21 cellular contexts compared by ENCODE assay signal in the genomic region with DNA sequence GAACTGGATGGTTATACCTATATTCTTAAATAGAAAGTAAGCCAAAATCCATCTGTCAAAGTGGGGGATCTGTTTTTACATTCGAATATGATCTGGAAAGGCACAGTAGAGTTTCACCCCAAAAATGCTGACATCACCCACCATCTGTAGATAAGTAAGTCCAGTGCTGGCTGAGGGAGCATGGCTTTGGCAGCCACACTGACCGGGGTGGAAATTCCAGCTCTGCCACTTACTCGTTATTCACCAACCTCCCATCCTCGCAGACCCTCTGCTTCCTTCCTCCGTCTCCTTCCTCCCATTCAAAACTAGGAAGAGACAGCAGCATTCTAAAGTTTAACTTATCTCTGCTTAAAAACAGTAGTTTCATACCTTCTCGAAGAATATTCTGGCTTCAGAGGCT.
"Had no signal": no experiment of that assay in that cellular context is flagged by ENCODE, and none has a peak within 500 bp of the region (broad histone marks: within the 10 kb centered on the region; RNA-seq: fewer than 3 reads in every experiment).

No MANE protein-coding gene starts in this region.

- H3K4me3 Mint-ChIP-seq: activated naive CD4-positive, alpha-beta T cell treated with anti-CD3 and anti-CD28 coated beads, Interleukin-2, amount 10 ng/mL, durations not matched to agents 7 days and 5 days; activated naive CD8-positive, alpha-beta T cell treated with anti-CD3 and anti-CD28 coated beads, Interleukin-2, amount 10 ng/mL, durations not matched to agents 7 days and 5 days; mesothelial cell of epicardium; naive B cell; nephron progenitor cell; T-helper 17 cell had no signal

- DNase-seq: activated CD4-positive, alpha-beta T cell treated with anti-CD3 and anti-CD28 coated beads for 4 hours; activated CD4-positive, alpha-beta T cell treated with anti-CD3 and anti-CD28 coated beads, Interleukin-2, amount 50 U/mL, for 4 hours; activated effector memory CD4-positive, alpha-beta T cell treated with anti-CD3 and anti-CD28 coated beads, Interleukin-2, amount 50 U/mL, for 16 hours; activated naive CD4-positive, alpha-beta T cell treated with anti-CD3 and anti-CD28 coated beads, Interleukin-2, amount 10 ng/mL, durations not matched to agents 7 days and 5 days; activated naive CD8-positive, alpha-beta T cell treated with anti-CD3 and anti-CD28 coated beads, Interleukin-2, amount 10 ng/mL, durations not matched to agents 7 days and 5 days; activated T-cell treated with anti-CD3 and anti-CD28 coated beads for 4 hours; amniotic stem cell; caudate nucleus; kidney; left colon; naive B cell; nephron progenitor cell; ovary; psoas muscle; stimulated activated CD4-positive, alpha-beta T cell treated with anti-CD3 and anti-CD28 coated beads, Interleukin-15, amount 100 ng/mL, for 24 hours; stimulated activated CD4-positive, alpha-beta T cell treated with anti-CD3 and anti-CD28 coated beads, Interleukin-2, amount 100 ng/mL, for 24 hours; stimulated activated naive CD4-positive, alpha-beta T cell; T-helper 17 cell; T1000 had no signal

- H3K27ac Mint-ChIP-seq: activated naive CD4-positive, alpha-beta T cell treated with anti-CD3 and anti-CD28 coated beads, Interleukin-2, amount 10 ng/mL, durations not matched to agents 7 days and 5 days; activated naive CD8-positive, alpha-beta T cell treated with anti-CD3 and anti-CD28 coated beads, Interleukin-2, amount 10 ng/mL, durations not matched to agents 7 days and 5 days; mesothelial cell of epicardium; nephron progenitor cell; T-helper 17 cell had no signal

- ATAC-seq: left colon, psoas muscle, SK-N-SH treated with all-trans-retinoic acid at 6 μM for 48 hours, T-helper 17 cell had no signal

- H3K9me3 Mint-ChIP-seq: activated naive CD4-positive, alpha-beta T cell treated with anti-CD3 and anti-CD28 coated beads, Interleukin-2, amount 10 ng/mL, durations not matched to agents 7 days and 5 days; activated naive CD8-positive, alpha-beta T cell treated with anti-CD3 and anti-CD28 coated beads, Interleukin-2, amount 10 ng/mL, durations not matched to agents 7 days and 5 days; mesothelial cell of epicardium; nephron progenitor cell had no signal

- H3K4me1 Mint-ChIP-seq: activated naive CD4-positive, alpha-beta T cell treated with anti-CD3 and anti-CD28 coated beads, Interleukin-2, amount 10 ng/mL, durations not matched to agents 7 days and 5 days had no signal

- H3K27me3 Mint-ChIP-seq: activated naive CD4-positive, alpha-beta T cell treated with anti-CD3 and anti-CD28 coated beads, Interleukin-2, amount 10 ng/mL, durations not matched to agents 7 days and 5 days; activated naive CD8-positive, alpha-beta T cell treated with anti-CD3 and anti-CD28 coated beads, Interleukin-2, amount 10 ng/mL, durations not matched to agents 7 days and 5 days; naive B cell; T-helper 17 cell had no signal
